Comparison of ENCODE assay signal across 8 cellular contexts in the genomic region with DNA sequence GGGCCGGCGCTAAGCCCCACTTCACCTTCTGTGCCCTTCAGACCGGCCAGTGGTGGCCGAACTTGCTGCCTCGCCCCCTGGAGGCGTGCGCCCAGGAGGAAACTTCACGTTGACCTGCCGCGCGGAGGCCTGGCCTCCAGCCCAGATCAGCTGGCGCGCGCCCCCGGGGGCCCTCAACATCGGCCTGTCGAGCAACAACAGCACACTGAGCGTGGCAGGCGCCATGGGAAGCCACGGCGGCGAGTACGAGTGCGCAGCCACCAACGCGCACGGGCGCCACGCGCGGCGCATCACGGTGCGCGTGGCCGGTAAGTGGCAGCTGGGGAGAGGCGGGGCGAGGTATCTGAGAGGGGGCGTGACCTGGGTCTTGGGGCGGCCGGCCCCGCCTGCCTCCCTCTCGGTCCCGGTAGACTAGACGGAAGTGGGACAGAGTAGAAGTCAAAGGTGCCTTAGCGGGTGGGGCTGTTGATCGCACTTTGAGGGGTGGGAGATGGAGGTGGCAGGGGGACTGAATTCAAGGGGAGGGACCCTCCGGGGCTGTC. TPM values are rescaled to one million over a fixed set of nuclear protein-coding genes. Genes with fewer than 3 reads are reported as not detected.
A peak's percentile ranks its signal among the peaks of the same experiment; 100 is the strongest.
DNase-seq lines count a peak whose midpoint lies in the region; TF ChIP-seq lines count a peak whose summit lies in the region.

No MANE protein-coding gene starts in this region.

- CTCF ChIA-PET in BJ (lab: Yijun Ruan, JAX) (no interaction called here), mammary epithelial cell (lab: Charles Lee; ENCODE audit: low non-redundant PET) (no interaction called here)

- H3K4me3 Mint-ChIP-seq in HFFc6 = no peak overlapping the region

- intact Hi-C loops in mammary epithelial cell (cut with micrococcal nuclease) = no loop called here

- no peaks in the 10 kb centered on the region for H4K20me1 ChIP-seq in mammary epithelial cell (ENCODE audit: insufficient read depth, low read length)

- BruUV-seq in mammary epithelial cell (replicated peaks; lab: Mats Ljungman, UMichigan) = no TSS peak

- POLR2A ChIA-PET in BJ (lab: Charles Lee) = no interaction called here

- no peak overlapping the region for H3K27ac ChIP-seq in skeletal muscle tissue (ENCODE audit: low read depth, low read length)
- H3K27ac ChIP-seq in WERI-Rb-1 = no peak overlapping the region
- no peak overlapping the region for H3K27ac ChIP-seq in mammary epithelial cell (ENCODE audit: insufficient read depth, low read depth, low read length)

- peaks cover 5% of the 10 kb centered on the region for H3K27me3 Mint-ChIP-seq in HFFc6 (ENCODE audit: insufficient read depth)

- in situ Hi-C loops in mammary epithelial cell (cut with MboI; ENCODE audit: low sequenced_read_pairs in 2 of 2) = no loop called here

- H2AFZ ChIP-seq in mammary epithelial cell (ENCODE audit: low read depth, low read length) = no peak overlapping the region

- H3K4me2 ChIP-seq in mammary epithelial cell (ENCODE audit: insufficient read depth, low read depth, low read length) = no peak overlapping the region

- no peaks in the 10 kb centered on the region for H3K79me2 ChIP-seq in mammary epithelial cell (ENCODE audit: insufficient read depth, low read length)

- DNase-seq in BJ (ENCODE audit: low read depth) (no peak), HFFc6 (no peak), erythroblast (lab: John Stamatoyannopoulos, UW) (peak; percentile 76), WERI-Rb-1 (no peak), mammary epithelial cell (no peak), AG08396 (ENCODE audit: low spot score) (no peak)
- DNase-seq in activated CD4-positive, alpha-beta T cell treated with anti-CD3 and anti-CD28 coated beads for 4 hours = peak; percentile 65 to 68

- peaks cover 14% of the 10 kb centered on the region for H3K4me1 Mint-ChIP-seq in HFFc6 (ENCODE audit: low read depth)

- peak; percentile 29 for TF ChIP-seq POLR2A in erythroblast (IDR thresholded peaks at IDR 0.05; ENCODE audit: low read length)

- 37% methylated on average over 32 of the region's 48 CpGs for WGBS in mammary epithelial cell (ENCODE audit: low coverage, missing lambda C conversion rate)

- H3K9ac ChIP-seq in skeletal muscle tissue (ENCODE audit: low read depth in 1 of 3, low read length in 3 of 3) = no peak overlapping the region
- H3K9ac ChIP-seq in mammary epithelial cell (ENCODE audit: insufficient read depth, low read length) = no peak overlapping the region

- H3K27ac Mint-ChIP-seq in HFFc6 = no peak overlapping the region

- H3K4me3 ChIP-seq in BJ (ENCODE audit: low read depth, low read length) = 0 out of 2 replicates have a peak overlapping the region, but pooled peaks have one; percentile 3
- H3K4me3 ChIP-seq in skeletal muscle tissue (ENCODE audit: low read length in 3 of 3) = peak overlapping the region in 2 of 3 donors; percentile 32 to 35
- H3K4me3 ChIP-seq in WERI-Rb-1 (ENCODE audit: low read depth, low read length) = no peak overlapping the region
- no peak overlapping the region for H3K4me3 ChIP-seq in mammary epithelial cell (replicated peaks in 1 of 3; ENCODE audit: insufficient read depth in 1 of 3, low read depth in 2 of 3, low read length in 3 of 3)

- peaks cover 31 to 48% (median 37%) of the 10 kb centered on the region in 3 donors for H3K4me1 ChIP-seq in skeletal muscle tissue (ENCODE audit: control insufficient read depth in 3 of 3, insufficient read depth in 3 of 3, low read length in 3 of 3)
- H3K4me1 ChIP-seq in mammary epithelial cell (ENCODE audit: insufficient read depth, low read length) = peaks cover 18% of the 10 kb centered on the region

- peaks cover 8% of the 10 kb centered on the region for H3K27me3 ChIP-seq in BJ (ENCODE audit: control insufficient read depth, insufficient read depth, low read length)
- peaks cover 65 to 74% (median 74%) of the 10 kb centered on the region in 3 donors for H3K27me3 ChIP-seq in skeletal muscle tissue (ENCODE audit: control insufficient read depth in 3 of 3, insufficient read depth in 3 of 3, low read length in 3 of 3)
- peaks cover 8% of the 10 kb centered on the region for H3K27me3 ChIP-seq in WERI-Rb-1 (ENCODE audit: insufficient read depth, low read depth, severe bottlenecking)
- H3K27me3 ChIP-seq in mammary epithelial cell (ENCODE audit: insufficient read depth, low read length) = no peaks in the 10 kb centered on the region

- H3K9me3 Mint-ChIP-seq in HFFc6 = no peaks in the 10 kb centered on the region; the same call in 1 of the 2 replicates

- TF ChIP-seq CTCF in BJ (IDR thresholded peaks at IDR 0.05; ENCODE audit: insufficient read depth, low read depth, low read length) = peak; percentile 29; the same call in 1 of the 2 replicates
- peak; percentile 18; the same call in 1 of the 2 replicates for TF ChIP-seq CTCF in HFFc6 (IDR thresholded peaks at IDR 0.05)
- no peak for TF ChIP-seq CTCF in WERI-Rb-1 (IDR thresholded peaks at IDR 0.05; ENCODE audit: low read depth, low read length)
- no peak for TF ChIP-seq CTCF in mammary epithelial cell (conservative IDR thresholded peaks at IDR 0.05 in 1 of 2, IDR thresholded peaks at IDR 0.05 in 1 of 2; ENCODE audit: extremely low read depth in 1 of 2, insufficient read depth in 1 of 2, low read depth in 1 of 2, low read length in 2 of 2)

- H3K36me3 ChIP-seq in BJ (ENCODE audit: control insufficient read depth, insufficient read depth, low read length) (peaks cover 1% of the 10 kb centered on the region), skeletal muscle tissue (ENCODE audit: control insufficient read depth in 3 of 3, insufficient read depth in 3 of 3, low read length in 3 of 3) (no peaks in the 10 kb centered on the region), WERI-Rb-1 (peaks cover 25% of the 10 kb centered on the region), mammary epithelial cell (ENCODE audit: insufficient read depth, low read length) (no peaks in the 10 kb centered on the region)

- dilution Hi-C loops in mammary epithelial cell (cut with HindIII; ENCODE audit: low sequenced_read_pairs) = no loop called here

- H3K36me3 Mint-ChIP-seq in HFFc6 (ENCODE audit: low read depth) = peaks cover 10% of the 10 kb centered on the region

- H3K9me3 ChIP-seq in skeletal muscle tissue (ENCODE audit: control insufficient read depth in 3 of 3, low read length in 3 of 3) (no peaks in the 10 kb centered on the region), WERI-Rb-1 (ENCODE audit: severe bottlenecking) (no peaks in the 10 kb centered on the region), mammary epithelial cell (replicated peaks; ENCODE audit: insufficient read depth, low read length) (no peaks in the 10 kb centered on the region)

RNA-seq across cellular contexts. Expression of a gene that starts 5.6 kb away (rescaled TPM):
- 6.7 and 9.2 TPM in 2 replicates for polyA plus RNA-seq in BJ (2011; rRNA removed)
- polyA minus RNA-seq in BJ (2011; rRNA and poly(A)+ RNA removed) = 1.8 and 1.9 TPM in 2 replicates
- 10 to 100 TPM; 14.0 to 38.4 (median 14.4) TPM for total RNA-seq in HFFc6 (2021; fragmentation: NEBNext Ultra II Directional; extraction: Animal tissue kit (Norgen Biotek cat#: 25700))
- total RNA-seq in skeletal muscle tissue = not detected
- total RNA-seq in mammary epithelial cell = 10 to 100 TPM in 1 of 2 donors, 1 to 10 TPM in 1; 3.1 to 21.7 TPM
- polyA plus RNA-seq in mammary epithelial cell = 1.7 TPM
- 0.62 TPM for polyA minus RNA-seq in mammary epithelial cell

RNA-seq across cellular contexts. Expression of a gene that starts 8.6 kb away (rescaled TPM):
- polyA plus RNA-seq in BJ (2011; rRNA removed) = 1.1 and 1.5 TPM in 2 replicates
- polyA minus RNA-seq in BJ (2011; rRNA and poly(A)+ RNA removed) = 0.24 and 0.46 TPM in 2 replicates
- total RNA-seq in HFFc6 (2021; fragmentation: NEBNext Ultra II Directional; extraction: Animal tissue kit (Norgen Biotek cat#: 25700)) = 1 to 10 TPM in 1 of 6 experiments, under 1 TPM in 5; 0.19 to 1.0 (median 0.74) TPM
- 2.6 TPM for total RNA-seq in skeletal muscle tissue
- total RNA-seq in mammary epithelial cell = 1 to 10 TPM; 1.1 to 1.5 TPM
- 0.88 TPM for polyA plus RNA-seq in mammary epithelial cell
- not detected for polyA minus RNA-seq in mammary epithelial cell

RNA-seq across cellular contexts. Expression of a gene that starts 14.2 kb away (rescaled TPM):
- polyA plus RNA-seq in BJ (2011; rRNA removed) (1.2 TPM in 2 replicates), mammary epithelial cell (1.1 TPM)
- 1.1 TPM in 1 of 2 replicates, not detected in the other for polyA minus RNA-seq in BJ (2011; rRNA and poly(A)+ RNA removed)
- total RNA-seq in HFFc6 (2021; fragmentation: NEBNext Ultra II Directional; extraction: Animal tissue kit (Norgen Biotek cat#: 25700)) = 1 to 10 TPM in 5 of 6 experiments, under 1 TPM in 1; 1.00 to 2.7 (median 2.1) TPM
- total RNA-seq in skeletal muscle tissue (1.0 TPM), mammary epithelial cell (1 to 10 TPM; 1.2 to 3.7 TPM)
- 0.62 TPM for polyA minus RNA-seq in mammary epithelial cell

RNA-seq across cellular contexts. Expression of a gene that starts 20.4 kb away (rescaled TPM):
- polyA plus RNA-seq in BJ (2011; rRNA removed) (25.6 and 40.1 TPM in 2 replicates), mammary epithelial cell (38.2 TPM)
- polyA minus RNA-seq in BJ (2011; rRNA and poly(A)+ RNA removed) = 12.8 and 20.1 TPM in 2 replicates
- 10 to 100 TPM; 33.9 to 47.3 (median 38.5) TPM for total RNA-seq in HFFc6 (2021; fragmentation: NEBNext Ultra II Directional; extraction: Animal tissue kit (Norgen Biotek cat#: 25700))
- total RNA-seq in skeletal muscle tissue (5.7 TPM), mammary epithelial cell (10 to 100 TPM; 23.5 to 28.7 TPM)
- 3.6 TPM for polyA minus RNA-seq in mammary epithelial cell

RNA-seq across cellular contexts. Expression of a gene that starts 24.5 kb away (rescaled TPM):
- polyA plus RNA-seq in BJ (2011; rRNA removed) (42.5 and 55.9 TPM in 2 replicates), mammary epithelial cell (2.1 TPM)
- 31.9 and 34.6 TPM in 2 replicates for polyA minus RNA-seq in BJ (2011; rRNA and poly(A)+ RNA removed)
- total RNA-seq in HFFc6 (2021; fragmentation: NEBNext Ultra II Directional; extraction: Animal tissue kit (Norgen Biotek cat#: 25700)) = 10 to 100 TPM in 1 of 6 experiments, 1 to 10 TPM in 5; 5.0 to 10.1 (median 8.5) TPM
- total RNA-seq in skeletal muscle tissue (6.8 TPM), mammary epithelial cell (10 to 100 TPM in 1 of 2 donors, 1 to 10 TPM in 1; 1.1 to 60.0 TPM)
- 3.8 TPM for polyA minus RNA-seq in mammary epithelial cell

Comparison
In these comparisons a context has a peak if more than half of its experiments do, and no peak if none do; other contexts are left out.
1. DNase-seq: peak in activated CD4-positive, alpha-beta T cell treated with anti-CD3 and anti-CD28 coated beads for 4 hours (2 of 2) and erythroblast (2 of 2); none in BJ (single experiment), HFFc6 (single experiment), WERI-Rb-1 (single experiment), mammary epithelial cell (single experiment) and AG08396 (single experiment).
2. H3K4me3 ChIP-seq: peak in BJ (single experiment) and skeletal muscle tissue (2 of 3); none in WERI-Rb-1 (single experiment) and mammary epithelial cell (0 of 3).
3. CTCF ChIP-seq: peak in BJ (single experiment) and HFFc6 (single experiment); none in WERI-Rb-1 (single experiment) and mammary epithelial cell (0 of 2).